16 cellular contexts compared by ENCODE assay signal in the genomic region with DNA sequence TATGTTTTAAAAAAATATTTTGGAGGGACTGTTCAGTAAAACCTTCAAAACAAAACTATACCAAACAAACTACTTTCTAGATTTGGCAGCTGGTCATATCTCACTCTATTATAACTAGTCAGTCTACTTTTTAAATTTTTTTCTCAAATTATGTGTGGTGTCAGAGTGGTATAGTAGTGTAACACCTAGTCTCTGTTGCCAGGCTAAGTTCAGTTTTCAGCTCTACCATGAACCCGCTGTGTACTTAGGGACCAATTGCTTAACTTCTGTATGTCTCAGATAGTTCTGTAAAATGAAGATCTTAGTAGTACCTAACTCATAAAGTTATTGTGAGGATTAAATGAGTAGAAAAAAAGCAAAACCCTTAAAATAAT.
"Had no signal": no experiment of that assay in that cellular context is flagged by ENCODE, and none has a peak within 500 bp of the region (broad histone marks: within the 10 kb centered on the region; RNA-seq: fewer than 3 reads in every experiment).

No MANE protein-coding gene starts in this region.

- H3K4me3 Mint-ChIP-seq: activated B cell treated with CpG ODN at 0.5 μM for 24 hours; activated CD4-positive, alpha-beta T cell treated with anti-CD3 and anti-CD28 coated beads, Interleukin-2, amount 10 ng/mL, durations not matched to agents 7 days and 5 days; activated naive CD4-positive, alpha-beta T cell treated with anti-CD3 and anti-CD28 coated beads, Interleukin-2, amount 50 U/mL, for 24 hours; type B pancreatic cell had no signal

- H3K27me3 Mint-ChIP-seq: activated B cell treated with CpG ODN at 0.5 μM for 24 hours; activated CD4-positive, alpha-beta T cell treated with anti-CD3 and anti-CD28 coated beads, Interleukin-2, amount 10 ng/mL, durations not matched to agents 7 days and 5 days; activated naive CD4-positive, alpha-beta T cell treated with anti-CD3 and anti-CD28 coated beads, Interleukin-2, amount 50 U/mL, for 24 hours; type B pancreatic cell had no signal

- H3K27ac Mint-ChIP-seq: activated B cell treated with CpG ODN at 0.5 μM for 24 hours; activated CD4-positive, alpha-beta T cell treated with anti-CD3 and anti-CD28 coated beads, Interleukin-2, amount 10 ng/mL, durations not matched to agents 7 days and 5 days; type B pancreatic cell had no signal

- H3K36me3 Mint-ChIP-seq: type B pancreatic cell had no signal

- H3K9me3 Mint-ChIP-seq: activated B cell treated with CpG ODN at 0.5 μM for 24 hours; activated naive CD4-positive, alpha-beta T cell treated with anti-CD3 and anti-CD28 coated beads, Interleukin-2, amount 50 U/mL, for 24 hours; type B pancreatic cell had no signal

- ATAC-seq: body of pancreas, left ventricle myocardium superior, right cardiac atrium had no signal

- DNase-seq: activated B cell treated with CpG ODN at 0.5 μM for 24 hours; activated CD4-positive, alpha-beta T cell treated with anti-CD3 and anti-CD28 coated beads, Interleukin-2, amount 10 ng/mL, durations not matched to agents 7 days and 5 days; activated effector memory CD4-positive, alpha-beta T cell treated with anti-CD3 and anti-CD28 coated beads, Interleukin-2, amount 50 U/mL, for 16 hours; body of pancreas; caudate nucleus; foreskin fibroblast; left ventricle myocardium superior; ovary; psoas muscle; right cardiac atrium; SK-N-SH; stimulated activated CD4-positive, alpha-beta T cell treated with anti-CD3 and anti-CD28 coated beads, Interleukin-2, amount 100 ng/mL, for 24 hours; stomach; testis had no signal
